In the genomic region with DNA sequence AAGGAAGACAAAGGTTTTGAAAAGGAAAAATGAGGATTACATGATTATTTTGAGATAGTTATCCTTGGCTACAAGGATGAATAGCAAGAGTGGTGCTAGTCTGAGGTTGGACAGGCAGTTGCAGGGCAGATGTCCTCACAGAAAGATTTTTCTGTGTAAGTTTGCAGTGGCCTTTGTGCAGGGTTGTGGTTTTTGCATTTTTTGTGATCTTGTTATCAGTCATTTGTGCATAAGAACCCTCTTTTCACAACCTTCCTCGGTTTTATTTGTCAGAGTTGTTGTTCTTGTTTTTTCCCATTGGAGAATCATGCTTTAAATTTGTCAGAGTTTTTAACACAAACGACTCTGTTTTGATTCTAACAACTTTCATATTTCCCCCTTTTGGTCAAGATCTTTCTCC, we compare ENCODE assay signal across 13 cellular contexts. TPM values are rescaled to one million over a fixed set of nuclear protein-coding genes. Genes with fewer than 3 reads are reported as not detected.
A peak's percentile ranks its signal among the peaks of the same experiment; 100 is the strongest.
DNase-seq lines count a peak whose midpoint lies in the region; ATAC-seq and TF ChIP-seq lines count a peak whose summit lies in the region.
"Had no signal": no experiment of that assay in that cellular context is flagged by ENCODE, and none has a peak within 500 bp of the region (broad histone marks: within the 10 kb centered on the region; RNA-seq: fewer than 3 reads in every experiment).

No MANE protein-coding gene starts in this region.

- no peaks in the 10 kb centered on the region for H3K9me3 ChIP-seq in neuron (ENCODE audit: low read length)
- H3K9me3 ChIP-seq: spleen had no signal

- peaks cover 40% of the 10 kb centered on the region for H3K4me1 Mint-ChIP-seq in central memory CD8-positive, alpha-beta T cell

- TF ChIP-seq POLR2A in NB4 (IDR thresholded peaks at IDR 0.05; ENCODE audit: extremely low read depth, insufficient read length): no peak

- TF ChIP-seq CTCF in GM12864 (IDR thresholded peaks at IDR 0.05; ENCODE audit: low read depth, low read length, missing control alignments) (no peak), NB4 (IDR thresholded peaks at IDR 0.05; ENCODE audit: low read depth, low read length) (no peak), brain microvascular endothelial cell (IDR thresholded peaks at IDR 0.05; ENCODE audit: low read depth, low read length, missing control alignments) (no peak)

- DNase-seq in GM12864 (ENCODE audit: low read depth) (no peak), NB4 (ENCODE audit: low read depth) (no peak), retina (no peak), dermis blood vessel endothelial cell (no peak), brain microvascular endothelial cell (no peak)
- no peak for DNase-seq in central memory CD8-positive, alpha-beta T cell (ENCODE audit: low spot score in 2 of 2)
- DNase-seq: cerebellar nuclear complex, HCEC 1CT, NCI-H510A, spleen had no signal

- ATAC-seq in central memory CD8-positive, alpha-beta T cell (replicated peaks; ENCODE audit: extremely low read depth, poor library complexity, severe bottlenecking): no peak
- ATAC-seq in GM21447 (IDR thresholded peaks at IDR 0.05; ENCODE audit: unreplicated experiment): no peak
- ATAC-seq: activated CD4-positive, CD25-positive, alpha-beta regulatory T cell treated with anti-CD3 and anti-CD28 coated beads, Interleukin-2, amount 50 U/mL, for 24 hours had no signal

- peak overlapping the region; percentile 88 for H3K4me3 ChIP-seq in GM12864 (ENCODE audit: low read depth, low read length)
- peak overlapping the region; percentile 84 for H3K4me3 ChIP-seq in NB4 (ENCODE audit: low read depth, low read length)
- H3K4me3 ChIP-seq in neuron (ENCODE audit: low read length): peak overlapping the region; percentile 76
- no peak overlapping the region for H3K4me3 ChIP-seq in brain microvascular endothelial cell (ENCODE audit: low read depth, low read length)

- no peaks in the 10 kb centered on the region for H3K36me3 ChIP-seq in neuron (ENCODE audit: insufficient read depth, low read length)
- H3K36me3 ChIP-seq in brain microvascular endothelial cell (replicated peaks): no peaks in the 10 kb centered on the region
- H3K36me3 ChIP-seq: spleen had no signal

- peak overlapping the region; percentile 98 for H3K4me3 Mint-ChIP-seq in central memory CD8-positive, alpha-beta T cell

- H3K36me3 Mint-ChIP-seq in central memory CD8-positive, alpha-beta T cell (ENCODE audit: insufficient read depth): peaks cover 11% of the 10 kb centered on the region

- no peaks in the 10 kb centered on the region for H3K27me3 Mint-ChIP-seq in central memory CD8-positive, alpha-beta T cell

- no peak overlapping the region for H2AFZ ChIP-seq in neuron (ENCODE audit: low read depth, low read length)

- H3K4me1 ChIP-seq in neuron (ENCODE audit: insufficient read depth, low read length): peaks cover 21% of the 10 kb centered on the region

- H3K27ac ChIP-seq in brain microvascular endothelial cell: no peak overlapping the region

- in situ Hi-C loops in brain microvascular endothelial cell (cut with HindIII; ENCODE audit: low pct_ligation_motif_present, low sequenced_read_pairs): no loop called here

- no peaks in the 10 kb centered on the region for H3K9me3 Mint-ChIP-seq in central memory CD8-positive, alpha-beta T cell

- H3K27me3 ChIP-seq in neuron (ENCODE audit: insufficient read depth, low read length) (no peaks in the 10 kb centered on the region), brain microvascular endothelial cell (replicated peaks) (no peaks in the 10 kb centered on the region)
- H3K27me3 ChIP-seq: spleen had no signal

- H3K27ac Mint-ChIP-seq in central memory CD8-positive, alpha-beta T cell (ENCODE audit: low read depth): no peak overlapping the region

RNA-seq across cellular contexts. Expression of a gene that starts 1.4 kb away (rescaled TPM):
- 6.1 and 6.3 TPM in 2 replicates for total RNA-seq in dermis blood vessel endothelial cell

RNA-seq across cellular contexts. Expression of a gene that starts 31.0 kb away (rescaled TPM):
- 46.3 and 110 TPM in 2 replicates for total RNA-seq in dermis blood vessel endothelial cell
